ENCODE assay signal across 9 cellular contexts in the genomic region with DNA sequence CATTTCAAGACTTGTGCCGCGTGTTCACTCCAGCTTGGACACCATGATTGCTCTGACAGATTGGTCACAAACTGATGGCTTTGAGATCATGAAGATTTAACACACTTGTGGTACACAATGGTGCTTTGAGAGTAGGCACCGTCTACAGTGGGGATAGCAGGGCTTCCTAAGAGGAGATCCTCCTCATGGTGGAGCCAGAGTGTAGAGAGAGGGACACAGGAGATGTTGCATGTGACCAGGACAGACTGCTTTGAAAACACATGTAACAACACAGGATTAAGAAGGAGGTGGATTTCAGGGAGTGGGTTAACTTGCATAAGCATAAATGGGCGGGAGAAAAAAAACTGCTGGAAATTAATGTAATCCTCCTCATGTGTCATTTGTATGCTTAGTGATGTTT.
DNase-seq lines count a peak whose midpoint lies in the region; ATAC-seq and TF ChIP-seq lines count a peak whose summit lies in the region.
"Had no signal": no experiment of that assay in that cellular context is flagged by ENCODE, and none has a peak within 500 bp of the region (broad histone marks: within the 10 kb centered on the region; RNA-seq: fewer than 3 reads in every experiment).

No MANE protein-coding gene starts in this region.

- no peaks in the 10 kb centered on the region for H3K4me1 Mint-ChIP-seq in activated T-helper 17 cell treated with anti-CD3 and anti-CD28 coated beads, Interleukin-2, amount 50 U/mL, for 72 hours

- H3K9ac ChIP-seq in PC-3 (ENCODE audit: low read length): no peak overlapping the region

- no peaks in the 10 kb centered on the region for H3K9me2 ChIP-seq in PC-3 (replicated peaks; ENCODE audit: low read length)

- H3K27ac ChIP-seq in PC-3 (ENCODE audit: low read length): no peak overlapping the region
- H3K27ac ChIP-seq: skin epidermis had no signal

- peak; percentile 49; the same call in 1 of the 2 replicates for ATAC-seq in PC-3
- no peak for ATAC-seq in activated T-helper 17 cell treated with anti-CD3 and anti-CD28 coated beads, Interleukin-2, amount 50 U/mL, for 72 hours (replicated peaks)

- H3K36me3 Mint-ChIP-seq in activated T-helper 17 cell treated with anti-CD3 and anti-CD28 coated beads, Interleukin-2, amount 50 U/mL, for 72 hours (ENCODE audit: low read depth): no peaks in the 10 kb centered on the region

- no peaks in the 10 kb centered on the region for H3K27me3 Mint-ChIP-seq in activated T-helper 17 cell treated with anti-CD3 and anti-CD28 coated beads, Interleukin-2, amount 50 U/mL, for 72 hours

- H3K4me2 ChIP-seq in PC-3 (ENCODE audit: low read length): no peak overlapping the region

- no peak overlapping the region for H3K27ac Mint-ChIP-seq in activated T-helper 17 cell treated with anti-CD3 and anti-CD28 coated beads, Interleukin-2, amount 50 U/mL, for 72 hours

- H3K79me2 ChIP-seq in PC-3 (ENCODE audit: low read length): no peaks in the 10 kb centered on the region

- POLR2A ChIA-PET in PC-3 (lab: Charles Lee; ENCODE audit: unreplicated experiment): no interaction called here

- no peak overlapping the region for H2AFZ ChIP-seq in PC-3 (ENCODE audit: low read length)

- TF ChIP-seq CTCF in GM12865 (IDR thresholded peaks at IDR 0.05; ENCODE audit: insufficient read depth, low read depth, low read length, missing control alignments) (peak; percentile 30), PC-3 (conservative IDR thresholded peaks at IDR 0.05; ENCODE audit: low read depth, low read length) (0 out of 2 replicates have a peak, but pooled peaks have one; percentile 22)

- H3K36me3 ChIP-seq in PC-3 (ENCODE audit: low read depth, low read length): no peaks in the 10 kb centered on the region

- H4K20me1 ChIP-seq in PC-3 (ENCODE audit: low read length): no peaks in the 10 kb centered on the region

- DNase-seq in AML-193 (lab: John Stamatoyannopoulos, UW) (peak; percentile 16 to 43), GM12865 (ENCODE audit: low read depth) (peak; percentile 11), PC-3 (peak; percentile 10), iPS DF 4.7 (ENCODE audit: extremely low read depth, low spot score) (peak; percentile 19), NCI-H774 (lab: John Stamatoyannopoulos, UW) (no peak), NCI-H446 treated with DMSO at 0.1 percent for 48 hours (lab: John Stamatoyannopoulos, UW) (no peak), DMS79 (lab: John Stamatoyannopoulos, UW) (no peak)

- H3K4me1 ChIP-seq in PC-3 (ENCODE audit: insufficient read depth, low read length): no peaks in the 10 kb centered on the region

- intact Hi-C loops in PC-3 (cut with micrococcal nuclease): no loop called here

- no TSS peak for BruUV-seq in PC-3 (replicated peaks; lab: Mats Ljungman, UMichigan)

- H3F3A ChIP-seq in PC-3 (ENCODE audit: low read length, unreplicated experiment): no peaks in the 10 kb centered on the region

- H3K4me3 Mint-ChIP-seq in activated T-helper 17 cell treated with anti-CD3 and anti-CD28 coated beads, Interleukin-2, amount 50 U/mL, for 72 hours: no peak overlapping the region

- H3K27me3 ChIP-seq in PC-3 (ENCODE audit: low read length): peaks cover 28% of the 10 kb centered on the region

- H3K9me3 Mint-ChIP-seq in activated T-helper 17 cell treated with anti-CD3 and anti-CD28 coated beads, Interleukin-2, amount 50 U/mL, for 72 hours: peaks cover 2% of the 10 kb centered on the region

- CTCF ChIA-PET in PC-3 (lab: Charles Lee): no interaction called here

- H3K4me3 ChIP-seq in GM12865 (ENCODE audit: low read depth, low read length) (no peak overlapping the region), PC-3 (ENCODE audit: low read length) (no peak overlapping the region)
- H3K4me3 ChIP-seq: skin epidermis had no signal

- H3K9me3 ChIP-seq in PC-3 (ENCODE audit: low read length): no peaks in the 10 kb centered on the region

Comparison
In these comparisons a context has a peak if more than half of its experiments do, and no peak if none do; other contexts are left out.
1. DNase-seq: peak in AML-193 (2 of 2), GM12865 (single experiment), PC-3 (single experiment) and iPS DF 4.7 (single experiment); none in NCI-H774 (single experiment), NCI-H446 treated with DMSO at 0.1 percent for 48 hours (single experiment) and DMS79 (single experiment).